In the genomic region with DNA sequence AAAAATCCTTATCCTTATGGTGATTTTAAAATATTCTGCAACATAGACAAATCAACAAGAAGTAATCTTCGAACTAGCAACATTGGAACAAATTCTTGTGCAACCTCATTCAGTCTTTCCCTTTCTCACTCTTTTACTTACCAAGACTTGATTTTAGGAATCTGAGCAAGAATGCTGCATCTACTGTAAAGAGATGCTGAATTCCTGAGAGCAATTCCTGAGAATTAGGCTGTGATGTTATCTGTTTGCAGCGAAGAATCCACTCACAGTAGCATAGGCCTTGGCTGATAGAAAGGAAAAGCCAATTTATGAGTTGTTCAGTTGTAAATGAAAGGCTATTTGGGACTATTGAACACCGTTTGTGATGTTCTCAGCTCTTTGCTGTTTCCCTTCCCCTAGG, we compare ENCODE assay signal across 22 cellular contexts.
"Had no signal": no experiment of that assay in that cellular context is flagged by ENCODE, and none has a peak within 500 bp of the region (broad histone marks: within the 10 kb centered on the region; RNA-seq: fewer than 3 reads in every experiment).

No MANE protein-coding gene starts in this region.

- H3K36me3 Mint-ChIP-seq: immature natural killer cell, memory B cell, mesothelial cell of epicardium, naive B cell had no signal

- H3K9me3 Mint-ChIP-seq: immature natural killer cell, memory B cell, mesothelial cell of epicardium, naive B cell had no signal

- DNase-seq: heart right ventricle, hippocampal formation, hypothalamus, immature natural killer cell, islet precursor cell, kidney, kidney glomerular epithelial cell, left cardiac atrium, left colon, left lung, left ventricle myocardium inferior, left ventricle myocardium superior, lower lobe of right lung, mammary epithelial cell, mesenchymal stem cell, midbrain, mucosa of descending colon, naive B cell had no signal

- H3K4me1 ChIP-seq: heart right ventricle, left lung, left ventricle myocardium inferior, lower lobe of right lung had no signal

- H3K27me3 ChIP-seq: heart right ventricle, hepatocyte, left lung had no signal

- H3K27ac ChIP-seq: heart right ventricle, hepatocyte, left lung, left ventricle myocardium inferior, lower lobe of right lung had no signal

- H3K4me2 ChIP-seq: hepatocyte had no signal

- H3K79me2 ChIP-seq: hepatocyte had no signal

- H3K4me3 Mint-ChIP-seq: immature natural killer cell, memory B cell, mesothelial cell of epicardium had no signal

- H3K36me3 ChIP-seq: heart right ventricle, left lung, left ventricle myocardium inferior, lower lobe of right lung had no signal

- H3K9me3 ChIP-seq: heart right ventricle, left lung, left ventricle myocardium inferior, lower lobe of right lung, mucosa of descending colon had no signal

- H3K4me3 ChIP-seq: heart right ventricle, hepatocyte, left lung, left ventricle myocardium inferior, lower lobe of right lung, lung, mucosa of descending colon had no signal

- H3K27ac Mint-ChIP-seq: immature natural killer cell, memory B cell, mesothelial cell of epicardium had no signal

- H3K4me1 Mint-ChIP-seq: immature natural killer cell, memory B cell, naive B cell had no signal

- H2AFZ ChIP-seq: hepatocyte had no signal
